Comparison of ENCODE assay signal across 1 cellular context in the genomic region with DNA sequence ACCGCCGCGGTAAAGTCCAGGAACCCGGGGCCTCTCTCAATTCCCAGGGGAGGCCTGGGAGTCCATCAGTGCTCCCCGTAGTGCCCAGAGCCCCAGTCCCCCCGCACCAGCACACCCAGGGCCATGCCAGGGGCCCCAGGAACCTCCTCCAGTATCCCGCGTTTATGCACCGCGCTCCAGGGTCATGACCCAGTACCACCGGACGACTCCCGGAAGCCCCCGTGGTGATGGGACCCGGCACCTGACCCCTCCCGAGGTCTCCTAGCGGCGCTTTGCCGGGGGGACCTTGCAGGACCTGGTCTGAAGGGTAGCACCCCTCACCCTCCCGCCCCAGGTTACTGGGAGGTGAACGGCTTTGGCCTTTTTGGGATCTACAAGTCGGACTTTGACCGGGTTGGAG.
TF ChIP-seq lines count a peak whose summit lies in the region.

No MANE protein-coding gene starts in this region.

TF ChIP-seq in H1, 55 proteins besides CTCF, POLR2A, EP300 and RAD21:
- no peak for TF ChIP-seq NANOG (IDR thresholded peaks at IDR 0.05; ENCODE audit: insufficient read depth, low read depth, low read length, poor library complexity, severe bottlenecking)
- TF ChIP-seq ZNF274 (IDR thresholded peaks at IDR 0.05; ENCODE audit: borderline replicate concordance, extremely low read depth, low read length): no peak
- TF ChIP-seq NRF1 (IDR thresholded peaks at IDR 0.05; ENCODE audit: low read depth, low read length): no peak
- no peak for TF ChIP-seq SRF (IDR thresholded peaks at IDR 0.05; ENCODE audit: low read depth, low read length)
- no peak for TF ChIP-seq SIRT6 (IDR thresholded peaks at IDR 0.05; ENCODE audit: low read length)
- TF ChIP-seq SUZ12 (IDR thresholded peaks at IDR 0.05; ENCODE audit: low read length): no peak
- no peak for TF ChIP-seq JUND (IDR thresholded peaks at IDR 0.05; ENCODE audit: low read length)
- TF ChIP-seq CEBPB (IDR thresholded peaks at IDR 0.05; ENCODE audit: low read depth, low read length): no peak
- TF ChIP-seq HDAC2 (IDR thresholded peaks at IDR 0.05; ENCODE audit: borderline replicate concordance in 1 of 2, low read depth in 2 of 2, low read length in 2 of 2): no peak
